9 cellular contexts compared by ENCODE assay signal in the genomic region with DNA sequence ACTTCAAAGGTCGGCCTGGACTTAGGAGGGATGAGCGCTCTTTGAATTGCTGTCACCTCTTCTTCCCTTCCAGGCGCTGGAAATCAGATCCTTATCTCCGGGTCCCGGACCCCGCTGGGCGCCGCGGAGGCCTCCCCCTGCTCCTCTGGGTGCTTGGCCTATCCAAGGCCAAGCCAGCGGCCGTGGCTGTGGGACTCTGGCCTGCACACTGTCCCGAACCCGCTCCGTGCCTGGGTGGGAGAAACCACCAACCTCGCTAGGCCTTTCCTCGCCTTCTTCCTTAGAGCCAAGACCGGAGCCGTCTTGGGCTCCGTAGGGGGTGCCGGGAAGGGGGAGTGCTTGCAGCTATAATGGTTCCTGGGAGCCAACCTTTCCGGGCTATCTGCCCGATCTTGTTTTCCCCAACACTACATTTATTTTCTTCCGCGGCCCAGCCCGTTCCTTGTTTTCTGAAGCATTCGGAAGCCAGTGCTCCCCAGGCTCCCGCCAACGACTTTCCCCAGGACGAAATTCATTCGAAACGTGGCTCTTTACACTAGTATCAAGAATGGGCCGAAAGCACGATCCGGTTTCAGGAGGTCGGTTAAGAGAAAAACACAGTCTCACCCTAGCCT. TPM values are rescaled to one million over a fixed set of nuclear protein-coding genes. Genes with fewer than 3 reads are reported as not detected.
DNase-seq lines count a peak whose midpoint lies in the region; ATAC-seq and TF ChIP-seq lines count a peak whose summit lies in the region.
"Had no signal": no experiment of that assay in that cellular context is flagged by ENCODE, and none has a peak within 500 bp of the region (broad histone marks: within the 10 kb centered on the region; RNA-seq: fewer than 3 reads in every experiment).

No MANE protein-coding gene starts in this region.

- peaks cover 47% of the 10 kb centered on the region for H3K27me3 Mint-ChIP-seq in endothelial cell (ENCODE audit: unreplicated experiment)
- H3K27me3 Mint-ChIP-seq in naive B cell, result peaks cover 76 to 97% (median 88%) of the 10 kb centered on the region in 3 donors

- 65 to 69% (median 67%) methylated on average over 33 to 35 of the region's 35 CpGs for WGBS in heart left ventricle, 4 donors

- intact Hi-C loops in heart left ventricle (cut with DNase I), result loop anchor here in 6 of 10 donors (5.0 to 10.0 kb wide), 6 partner anchors 311 to 921 kb away; no protein-coding TSS in a partner anchor
- intact Hi-C loops in Right ventricle myocardium superior (cut with DNase I), result loop anchor here (5.0 to 10.0 kb wide), 2 partner anchors 509 to 604 kb away; no protein-coding TSS in a partner anchor
- intact Hi-C loops in vagina (cut with DNase I), result no loop called here

- H3K4me3 ChIP-seq in heart left ventricle, result peak overlapping the region in 11 of 12 donors; percentile 47 to 90 (median 65)
- peak overlapping the region; percentile 53 to 56 for H3K4me3 ChIP-seq in vagina

- TF ChIP-seq POLR2A in heart left ventricle (IDR thresholded peaks at IDR 0.05) (no peak), vagina (IDR thresholded peaks at IDR 0.05) (no peak)

- TF ChIP-seq CTCF in heart left ventricle (IDR thresholded peaks at IDR 0.05) (no peak), endothelial cell (IDR thresholded peaks at IDR 0.05; ENCODE audit: unreplicated experiment) (no peak), vagina (IDR thresholded peaks at IDR 0.05) (no peak)

- H3K4me3 Mint-ChIP-seq in endothelial cell (ENCODE audit: unreplicated experiment), result peak overlapping the region; percentile 82
- H3K4me3 Mint-ChIP-seq in naive B cell, result peak overlapping the region in 6 of 8 donors; percentile 75 to 83 (median 78)

- no peak for DNase-seq in heart left ventricle
- no peak for DNase-seq in Right ventricle myocardium superior
- DNase-seq in endothelial cell (ENCODE audit: low spot score), result no peak
- no peak for DNase-seq in naive B cell
- DNase-seq in vagina (ENCODE audit: extremely low spot score in 2 of 2), result no peak
- DNase-seq in AG08395 (ENCODE audit: low spot score), result no peak
- DNase-seq in activated naive CD4-positive, alpha-beta T cell treated with anti-CD3 and anti-CD28 coated beads, Interleukin-2, amount 50 U/mL, for 16 hours, result no peak
- DNase-seq: hippocampal formation had no signal

- H3K27ac Mint-ChIP-seq in endothelial cell (ENCODE audit: unreplicated experiment), result peak overlapping the region; percentile 48
- H3K27ac Mint-ChIP-seq in naive B cell, result peak overlapping the region in 3 of 6 donors; percentile 84 to 96 (median 92)

- H3K9me3 Mint-ChIP-seq in endothelial cell (ENCODE audit: unreplicated experiment), result no peaks in the 10 kb centered on the region
- H3K9me3 Mint-ChIP-seq in naive B cell, result peaks cover 0 to 9% (median 3%) of the 10 kb centered on the region in 7 donors

- H3K36me3 Mint-ChIP-seq in endothelial cell (ENCODE audit: low read depth, unreplicated experiment), result no peaks in the 10 kb centered on the region
- peaks cover 5 to 6% of the 10 kb centered on the region in 2 donors for H3K36me3 Mint-ChIP-seq in naive B cell

- H3K9me3 ChIP-seq in heart left ventricle, result no peaks in the 10 kb centered on the region
- H3K9me3 ChIP-seq in vagina, result no peaks in the 10 kb centered on the region

- ATAC-seq in heart left ventricle (no peak), Right ventricle myocardium superior (ENCODE audit: poor library complexity) (no peak), naive B cell (ENCODE audit: low read depth in 2 of 2) (no peak), HG03432 (IDR thresholded peaks at IDR 0.05; ENCODE audit: unreplicated experiment) (no peak)

- peaks cover 15% of the 10 kb centered on the region for H3K4me1 Mint-ChIP-seq in endothelial cell (ENCODE audit: unreplicated experiment)
- peaks cover 26 to 67% (median 55%) of the 10 kb centered on the region in 3 donors for H3K4me1 Mint-ChIP-seq in naive B cell

- peaks cover 0 to 97% (median 40%) of the 10 kb centered on the region in 9 donors for H3K27me3 ChIP-seq in heart left ventricle
- H3K27me3 ChIP-seq in vagina, result no peaks in the 10 kb centered on the region

- peaks cover 0 to 45% (median 22%) of the 10 kb centered on the region in 12 donors for H3K4me1 ChIP-seq in heart left ventricle
- H3K4me1 ChIP-seq in vagina, result peaks cover 17% of the 10 kb centered on the region

- H3K36me3 ChIP-seq in heart left ventricle (peaks cover 0 to 17% (median 0%) of the 10 kb centered on the region in 9 donors), vagina (peaks cover 0 to 12% of the 10 kb centered on the region in 2 donors)

- H3K27ac ChIP-seq in heart left ventricle, result peak overlapping the region in 5 of 12 donors; percentile 2 to 84 (median 10)
- H3K27ac ChIP-seq in vagina, result peak overlapping the region; percentile 76

RNA-seq across cellular contexts. Expression of a gene that starts 2.4 kb away (rescaled TPM):
- total RNA-seq in heart left ventricle, result 10 to 100 TPM in 2 of 9 donors, 1 to 10 TPM in 7; 1.4 to 26.0 (median 4.7) TPM
- 1 to 10 TPM; 3.5 to 6.0 TPM for polyA plus RNA-seq in heart left ventricle
- total RNA-seq in Right ventricle myocardium superior, result 5.4 TPM
- total RNA-seq in endothelial cell (ENCODE audit: unreplicated experiment), result 0.26 TPM
- not detected for polyA plus RNA-seq in naive B cell (ENCODE audit: low read depth in 6 of 6)
- total RNA-seq in vagina, result 5.9 TPM
